Comparison of ENCODE assay signal across 14 cellular contexts in the genomic region with DNA sequence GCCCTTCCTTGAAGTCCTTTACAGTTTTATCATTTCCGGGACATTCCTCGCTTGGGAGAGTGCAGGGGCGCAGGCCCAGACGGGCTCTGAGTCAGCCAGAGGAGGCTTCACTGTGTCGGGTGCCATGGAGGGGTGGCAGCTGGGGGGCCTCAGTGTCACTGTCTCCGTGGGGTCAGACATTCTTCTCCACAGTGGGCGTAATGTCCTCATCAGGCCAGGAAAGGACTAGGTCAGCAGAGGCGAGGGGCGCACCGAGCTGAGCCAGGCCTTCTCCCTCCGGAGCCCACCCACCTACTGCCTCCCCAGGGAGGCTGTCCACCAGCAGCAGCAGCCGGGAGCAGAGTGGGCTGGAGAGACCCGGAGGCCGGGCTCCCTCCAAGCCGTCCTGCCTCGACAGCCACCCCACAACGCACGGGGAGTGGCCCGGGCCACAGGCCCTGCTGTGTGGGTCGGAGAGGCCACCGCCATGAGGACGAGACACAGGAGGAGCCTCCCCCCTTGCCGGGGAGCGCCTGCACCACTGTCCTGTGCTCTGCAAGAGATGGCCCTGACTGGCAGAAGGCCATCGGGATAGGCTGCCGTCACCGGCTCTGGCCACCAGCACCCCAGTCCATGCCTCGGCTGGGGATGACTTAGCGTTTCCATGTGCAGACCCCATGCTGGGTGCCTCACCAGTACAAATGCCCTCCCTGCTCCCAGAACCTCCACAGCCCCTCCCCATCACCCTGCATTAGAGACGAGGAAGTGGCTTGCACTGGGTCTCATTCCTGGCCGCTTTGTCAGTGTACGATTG. TPM values are rescaled to one million over a fixed set of nuclear protein-coding genes. Genes with fewer than 3 reads are reported as not detected.
A peak's percentile ranks its signal among the peaks of the same experiment; 100 is the strongest.
DNase-seq lines count a peak whose midpoint lies in the region; ATAC-seq, FAIRE-seq and TF ChIP-seq lines count a peak whose summit lies in the region.
"Had no signal": no experiment of that assay in that cellular context is flagged by ENCODE, and none has a peak within 500 bp of the region (broad histone marks: within the 10 kb centered on the region; RNA-seq: fewer than 3 reads in every experiment).

No MANE protein-coding gene starts in this region.

- H3K27me3 Mint-ChIP-seq in endothelial cell (ENCODE audit: unreplicated experiment) (peaks cover 6% of the 10 kb centered on the region), MCF 10A (ENCODE audit: insufficient read depth, unreplicated experiment) (peaks cover 39% of the 10 kb centered on the region)
- H3K27me3 Mint-ChIP-seq: activated CD4-positive, alpha-beta T cell treated with anti-CD3 and anti-CD28 coated beads, Interleukin-2, amount 10 ng/mL, durations not matched to agents 7 days and 5 days; type B pancreatic cell had no signal

- no peaks in the 10 kb centered on the region for H3K36me3 ChIP-seq in lower lobe of right lung

- ATAC-seq in lower lobe of right lung (peak; percentile 44 to 61), GM19463 (IDR thresholded peaks at IDR 0.05; ENCODE audit: unreplicated experiment) (no peak), GM21737 (IDR thresholded peaks at IDR 0.05; ENCODE audit: unreplicated experiment) (no peak)

- POLR2A ChIA-PET in AG04450 (lab: Yijun Ruan, JAX) (no interaction called here), MCF 10A (lab: Yijun Ruan, JAX) (no interaction called here)

- no TSS peak for BruUV-seq in MCF 10A (replicated peaks; lab: Mats Ljungman, UMichigan)

- no peak for TF ChIP-seq CTCF in AG04450 (IDR thresholded peaks at IDR 0.05; ENCODE audit: low read depth, low read length)
- no peak for TF ChIP-seq CTCF in endothelial cell (IDR thresholded peaks at IDR 0.05; ENCODE audit: unreplicated experiment)
- no peak for TF ChIP-seq CTCF in lower lobe of right lung (IDR thresholded peaks at IDR 0.05)
- TF ChIP-seq CTCF in D721Med (IDR thresholded peaks at IDR 0.05; ENCODE audit: insufficient read depth, missing control alignments) = no peak
- TF ChIP-seq CTCF in MCF 10A (IDR thresholded peaks at IDR 0.05; ENCODE audit: unreplicated experiment) = no peak

- H3K27ac ChIP-seq in AG04450 (ENCODE audit: low read depth, low read length) (peak overlapping the region; percentile 73), lower lobe of right lung (peak overlapping the region; percentile 64)

- intact Hi-C loops in lower lobe of right lung (cut with DNase I) (no loop called here), MCF 10A (cut with micrococcal nuclease) (no loop called here)

- H3K9me3 Mint-ChIP-seq in endothelial cell (ENCODE audit: unreplicated experiment) (no peaks in the 10 kb centered on the region), MCF 10A (ENCODE audit: unreplicated experiment) (no peaks in the 10 kb centered on the region)
- H3K9me3 Mint-ChIP-seq: activated CD4-positive, alpha-beta T cell treated with anti-CD3 and anti-CD28 coated beads, Interleukin-2, amount 10 ng/mL, durations not matched to agents 7 days and 5 days; type B pancreatic cell had no signal

- no peak overlapping the region for H3K4me3 ChIP-seq in AG04450 (ENCODE audit: low read depth, low read length)
- no peak overlapping the region for H3K4me3 ChIP-seq in lower lobe of right lung
- H3K4me3 ChIP-seq: skin epidermis had no signal

- H3K27ac Mint-ChIP-seq in endothelial cell (ENCODE audit: unreplicated experiment) = no peak overlapping the region
- H3K27ac Mint-ChIP-seq in MCF 10A (ENCODE audit: low read depth, unreplicated experiment) = no peak overlapping the region
- H3K27ac Mint-ChIP-seq: activated CD4-positive, alpha-beta T cell treated with anti-CD3 and anti-CD28 coated beads, Interleukin-2, amount 10 ng/mL, durations not matched to agents 7 days and 5 days; type B pancreatic cell had no signal

- peaks cover 26% of the 10 kb centered on the region for H3K4me1 ChIP-seq in lower lobe of right lung

- no peaks in the 10 kb centered on the region; the same call in 1 of the 2 replicates for H3K9me3 ChIP-seq in AG04450 (ENCODE audit: control insufficient read depth, insufficient read depth, low read length)
- H3K9me3 ChIP-seq in lower lobe of right lung = no peaks in the 10 kb centered on the region

- H3K27me3 ChIP-seq in AG04450 (ENCODE audit: control insufficient read depth, insufficient read depth, low read length) (no peaks in the 10 kb centered on the region), lower lobe of right lung (ENCODE audit: low read depth) (no peaks in the 10 kb centered on the region)

- no peak overlapping the region for H3K4me3 Mint-ChIP-seq in endothelial cell (ENCODE audit: unreplicated experiment)
- H3K4me3 Mint-ChIP-seq in MCF 10A (ENCODE audit: unreplicated experiment) = no peak overlapping the region
- H3K4me3 Mint-ChIP-seq: activated CD4-positive, alpha-beta T cell treated with anti-CD3 and anti-CD28 coated beads, Interleukin-2, amount 10 ng/mL, durations not matched to agents 7 days and 5 days; type B pancreatic cell had no signal

- DNase-seq in AG04450 (ENCODE audit: low read depth, low spot score) (peak; percentile 37), RCC 7860 (ENCODE audit: low spot score) (peak; percentile 11), endothelial cell (ENCODE audit: low spot score) (peak; percentile 2), lower lobe of right lung (peak; percentile 43), D721Med (ENCODE audit: insufficient read length, low spot score) (no peak), MCF 10A (ENCODE audit: unreplicated experiment) (no peak)
- DNase-seq: activated CD4-positive, alpha-beta T cell treated with anti-CD3 and anti-CD28 coated beads, Interleukin-2, amount 10 ng/mL, durations not matched to agents 7 days and 5 days; cortex of kidney; NCI-H1092 treated with DMSO at 0.1 percent for 48 hours; NCI-H526 treated with DMSO at 0.1 percent for 48 hours had no signal

- H3K36me3 Mint-ChIP-seq in endothelial cell (ENCODE audit: low read depth, unreplicated experiment) = no peaks in the 10 kb centered on the region
- no peaks in the 10 kb centered on the region for H3K36me3 Mint-ChIP-seq in MCF 10A (ENCODE audit: insufficient read depth, unreplicated experiment)
- H3K36me3 Mint-ChIP-seq: type B pancreatic cell had no signal

- CTCF ChIA-PET in AG04450 (lab: Charles Lee) = no interaction called here
- CTCF ChIA-PET in MCF 10A (lab: Yijun Ruan, JAX) = no interaction called here

- H3K4me1 Mint-ChIP-seq in endothelial cell (ENCODE audit: unreplicated experiment) = no peaks in the 10 kb centered on the region
- H3K4me1 Mint-ChIP-seq in MCF 10A (ENCODE audit: insufficient read depth, unreplicated experiment) = peaks cover 3% of the 10 kb centered on the region

- FAIRE-seq in RCC 7860 (lab: Jason Lieb, UNC) = no peak
- no peak for FAIRE-seq in D721Med (lab: Jason Lieb, UNC)

RNA-seq across cellular contexts. Expression of gene SARDH, which starts 26.5 kb away (rescaled TPM):
- 1.3 and 2.2 TPM in 2 replicates for polyA plus RNA-seq in AG04450 (2011; rRNA removed)
- polyA minus RNA-seq in AG04450 (2011; rRNA and poly(A)+ RNA removed) = 1.8 and 3.5 TPM in 2 replicates
- 5.0 TPM for total RNA-seq in endothelial cell (ENCODE audit: unreplicated experiment)
- 3.4 TPM for total RNA-seq in lower lobe of right lung
- not detected in 2 replicates for total RNA-seq in MCF 10A (2022)

Comparison
In these comparisons a context has a peak if more than half of its experiments do, and no peak if none do; other contexts are left out.
1. DNase-seq: peak in AG04450 (single experiment), RCC 7860 (single experiment), endothelial cell (single experiment) and lower lobe of right lung (single experiment); none in D721Med (single experiment) and MCF 10A (single experiment).
2. ATAC-seq: peak in lower lobe of right lung (2 of 2); none in GM19463 (single experiment) and GM21737 (single experiment).